Comparison of ENCODE assay signal across 9 cellular contexts in genomic region chr2:187497858-187498463, GRCh38. TPM values are rescaled to one million over a fixed set of nuclear protein-coding genes. Genes with fewer than 3 reads are reported as not detected.
DNase-seq lines count a peak whose midpoint lies in the region; ATAC-seq and TF ChIP-seq lines count a peak whose summit lies in the region.
"Had no signal": no experiment of that assay in that cellular context is flagged by ENCODE, and none has a peak within 500 bp of the region (broad histone marks: within the 10 kb centered on the region; RNA-seq: fewer than 3 reads in every experiment).

No MANE protein-coding gene starts in this region.

- no peaks in the 10 kb centered on the region for H3K4me1 Mint-ChIP-seq in CD14-positive monocyte

- no peak for DNase-seq in CD14-positive monocyte (ENCODE audit: low spot score)
- no peak for DNase-seq in HFF-Myc (ENCODE audit: extremely low read depth, low read depth)
- DNase-seq in astrocyte of the spinal cord (ENCODE audit: low read depth, low spot score), result peak; percentile 34
- no peak for DNase-seq in lower lobe of right lung
- DNase-seq in SW480 (ENCODE audit: low spot score), result no peak
- no peak for DNase-seq in iPS-NIHi11 (ENCODE audit: low spot score)

- H3K27ac Mint-ChIP-seq in CD14-positive monocyte, result no peak overlapping the region

- peaks cover 32% of the 10 kb centered on the region for H3K36me3 ChIP-seq in lower lobe of right lung

- intact Hi-C loops in CD14-positive monocyte (cut with micrococcal nuclease) (no loop called here), lower lobe of right lung (cut with DNase I) (no loop called here)

- no peaks in the 10 kb centered on the region for H3K27me3 ChIP-seq in lower lobe of right lung (ENCODE audit: low read depth)

- TF ChIP-seq CTCF in CD14-positive monocyte (IDR thresholded peaks at IDR 0.05) (peak; percentile 62), HFF-Myc (IDR thresholded peaks at IDR 0.05; ENCODE audit: low read depth, low read length, missing control alignments) (peak; percentile 28), astrocyte of the spinal cord (IDR thresholded peaks at IDR 0.05; ENCODE audit: low read depth, low read length) (peak; percentile 56), lower lobe of right lung (IDR thresholded peaks at IDR 0.05) (peak; percentile 51)

- no peak overlapping the region for H3K27ac ChIP-seq in lower lobe of right lung

- H3K4me3 ChIP-seq in HFF-Myc (replicated peaks; ENCODE audit: low read depth, low read length), result no peak overlapping the region
- no peak overlapping the region for H3K4me3 ChIP-seq in astrocyte of the spinal cord (ENCODE audit: low read depth, low read length)
- no peak overlapping the region for H3K4me3 ChIP-seq in lower lobe of right lung

- no peaks in the 10 kb centered on the region for H3K9me3 ChIP-seq in lower lobe of right lung

- H3K4me3 Mint-ChIP-seq in CD14-positive monocyte, result no peak overlapping the region

- H3K27me3 Mint-ChIP-seq in CD14-positive monocyte (ENCODE audit: low read depth in 3 of 3), result no peaks in the 10 kb centered on the region

- no peaks in the 10 kb centered on the region for H3K36me3 Mint-ChIP-seq in CD14-positive monocyte

- no peak for ATAC-seq in lower lobe of right lung
- ATAC-seq in HG02970 (IDR thresholded peaks at IDR 0.05; ENCODE audit: low FRiP score, unreplicated experiment), result no peak
- no peak for ATAC-seq in HG03439 (IDR thresholded peaks at IDR 0.05; ENCODE audit: unreplicated experiment)

- in situ Hi-C loops in astrocyte of the spinal cord (cut with HindIII; ENCODE audit: low sequenced_read_pairs), result no loop called here

- peaks cover 16% of the 10 kb centered on the region for H3K4me1 ChIP-seq in lower lobe of right lung

- H3K9me3 Mint-ChIP-seq in CD14-positive monocyte, result peaks cover 2 to 11% (median 8%) of the 10 kb centered on the region in 7 donors

RNA-seq across cellular contexts. Expression of gene CALCRL, which starts 49.9 kb away (rescaled TPM):
- polyA plus RNA-seq in CD14-positive monocyte, result 1 to 10 TPM; 4.9 to 6.4 TPM
- 236 TPM for total RNA-seq in lower lobe of right lung

RNA-seq across cellular contexts. Expression of gene TFPI, which starts 56.3 kb away (rescaled TPM):
- under 1 TPM in 1 of 2 donors, not detected in 1; 0.46 TPM for polyA plus RNA-seq in CD14-positive monocyte
- total RNA-seq in lower lobe of right lung, result 311 TPM
- total RNA-seq: T-helper 1 cell treated with Interleukin-12 subunit alpha and Interleukin-12 subunit beta and Interleukin-4 antibody, amounts not matched to agents 30 ng/mL and 1 ng/mL, for 36 hours had no signal
